In the genomic region with DNA sequence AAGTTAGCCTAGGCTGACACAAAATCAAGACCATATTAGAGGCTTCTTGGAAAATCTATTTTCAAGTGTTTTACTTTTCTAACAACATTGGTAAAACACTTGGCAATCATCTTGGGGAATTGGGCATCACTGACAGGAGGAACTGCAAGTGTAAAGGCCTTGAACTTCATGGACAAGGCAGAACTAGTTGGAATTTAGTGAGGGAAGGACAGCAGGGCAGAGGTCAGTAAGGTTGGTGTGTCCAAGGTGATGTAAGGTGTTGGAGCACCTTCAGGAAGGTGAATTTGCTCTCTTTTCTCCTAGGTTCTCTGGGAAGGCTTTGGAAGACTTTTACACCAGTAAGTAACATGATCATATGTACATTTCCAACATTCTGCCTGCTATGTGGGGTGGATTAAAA, we compare ENCODE assay signal across 27 cellular contexts. TPM values are rescaled to one million over a fixed set of nuclear protein-coding genes. Genes with fewer than 3 reads are reported as not detected.
DNase-seq lines count a peak whose midpoint lies in the region; ATAC-seq and TF ChIP-seq lines count a peak whose summit lies in the region.
"Had no signal": no experiment of that assay in that cellular context is flagged by ENCODE, and none has a peak within 500 bp of the region (broad histone marks: within the 10 kb centered on the region; RNA-seq: fewer than 3 reads in every experiment).

No MANE protein-coding gene starts in this region.

- in situ Hi-C loops in ACHN (cut with HindIII; ENCODE audit: low pct_ligation_motif_present, low pct_unique_long_range_greater_than_20kb, low sequenced_read_pairs): no loop called here

- peaks cover 31% of the 10 kb centered on the region for H3K4me1 ChIP-seq in mucosa of descending colon (ENCODE audit: low read depth)
- H3K4me1 ChIP-seq: BE2C had no signal

- DNase-seq in left colon (no peak), mucosa of descending colon (no peak), NOMO-1 treated with DMSO at 0.1 percent for 48 hours (lab: John Stamatoyannopoulos, UW; ENCODE audit: unreplicated experiment) (no peak), ACHN (no peak), NCI-H1105 treated with DMSO at 0.1 percent for 48 hours (lab: John Stamatoyannopoulos, UW) (no peak)
- no peak for DNase-seq in stimulated activated CD4-positive, alpha-beta T cell treated with anti-CD3 and anti-CD28 coated beads, Interleukin-1b, Interleukin-23, amount 100 ng/mL, for 48 hours
- DNase-seq: BE2C; C1 segment of cervical spinal cord; CD4-positive, alpha-beta memory T cell; CD4-positive, CD25-positive, alpha-beta regulatory T cell; CD8-positive, alpha-beta memory T cell; COR-L47; DMS 273 treated with DMSO at 0.1 percent for 48 hours; DMS153; DMS53; DMS79; DND-41; EL; GDM1 had no signal

- intact Hi-C loops in left colon (cut with DNase I, micrococcal nuclease): no loop called here
- intact Hi-C loops in mucosa of descending colon (cut with DNase I, micrococcal nuclease): no loop called here

- no peaks in the 10 kb centered on the region for H3K9me3 ChIP-seq in mucosa of descending colon
- H3K9me3 ChIP-seq: A549, BE2C, BLaER1 had no signal

- H3K27ac ChIP-seq in 22Rv1 (peak overlapping the region; percentile 88; the same call in 1 of the 2 replicates), VCaP (peak overlapping the region; percentile 98)
- H3K27ac ChIP-seq: A549, BLaER1 had no signal

- ATAC-seq in left colon: peak; percentile 30
- ATAC-seq in mucosa of descending colon: peak; percentile 30
- ATAC-seq: A549, GM12878 had no signal

- no peaks in the 10 kb centered on the region for H3K36me3 ChIP-seq in mucosa of descending colon (ENCODE audit: low read depth)
- H3K36me3 ChIP-seq: BE2C, BLaER1 had no signal

- TF ChIP-seq CTCF in 22Rv1 (IDR thresholded peaks at IDR 0.05) (no peak), VCaP (conservative IDR thresholded peaks at IDR 0.05) (no peak), mucosa of descending colon (IDR thresholded peaks at IDR 0.05) (no peak)

- H3K4me3 ChIP-seq in mucosa of descending colon: no peak overlapping the region
- H3K4me3 ChIP-seq: A549, BLaER1, GM12878 had no signal

RNA-seq across cellular contexts. Expression of a gene that starts 1.5 kb away (rescaled TPM):
- total RNA-seq in left colon (10 to 100 TPM; 24.8 to 63.3 TPM), mucosa of descending colon (100 to 1,000 TPM in 1 of 3 donors, 10 to 100 TPM in 2; 30.2 to 107 (median 40.1) TPM)
- total RNA-seq: A172; CD4-positive, alpha-beta memory T cell; CD4-positive, CD25-positive, alpha-beta regulatory T cell; CD8-positive, alpha-beta memory T cell; Daoy; G401; GM12878 had no signal
